Comparison of ENCODE assay signal across 8 cellular contexts in genomic region chr20:41956316-41957050, GRCh38.
DNase-seq lines count a peak whose midpoint lies in the region; ATAC-seq and TF ChIP-seq lines count a peak whose summit lies in the region.

No MANE protein-coding gene starts in this region.

- DNase-seq in heart left ventricle (no peak), Right ventricle myocardium superior (no peak), NCI-H748 treated with DMSO at 0.1 percent for 48 hours (lab: John Stamatoyannopoulos, UW) (peak; percentile 28), esophagus squamous epithelium (lab: John Stamatoyannopoulos, UW) (no peak)
- no peak for DNase-seq in stimulated activated CD4-positive, alpha-beta T cell treated with anti-CD3 and anti-CD28 coated beads, Interleukin-4, amount 100 ng/mL, for 4 hours
- DNase-seq in naive thymus-derived CD4-positive, alpha-beta T cell, result no peak
- no peak for DNase-seq in activated T-cell treated with anti-CD3 and anti-CD28 coated beads, Interleukin-2, amount 50 U/mL, for 48 hours

- H3K27ac ChIP-seq in heart left ventricle, result no peak overlapping the region
- H3K27ac ChIP-seq in esophagus squamous epithelium, result no peak overlapping the region
- no peak overlapping the region for H3K27ac ChIP-seq in naive thymus-derived CD4-positive, alpha-beta T cell (ENCODE audit: low read depth, low read length)

- H3K27me3 ChIP-seq in heart left ventricle, result peaks cover 0 to 8% (median 0%) of the 10 kb centered on the region in 9 donors
- peaks cover 0 to 6% (median 0%) of the 10 kb centered on the region in 4 donors for H3K27me3 ChIP-seq in esophagus squamous epithelium
- no peaks in the 10 kb centered on the region for H3K27me3 ChIP-seq in naive thymus-derived CD4-positive, alpha-beta T cell (ENCODE audit: control insufficient read depth in 2 of 2, insufficient read depth in 2 of 2, low read length in 2 of 2)

- intact Hi-C loops in heart left ventricle (cut with DNase I), result loop anchor here in 7 of 10 donors (5.0 to 10.0 kb wide), 4 partner anchors 576 to 1231 kb away; partner anchors contain the start of gene PTPRT (in 7 of the 7)
- intact Hi-C loops in Right ventricle myocardium superior (cut with DNase I), result no loop called here
- intact Hi-C loops in esophagus squamous epithelium (cut with DNase I), result no loop called here
- intact Hi-C loops in naive thymus-derived CD4-positive, alpha-beta T cell (cut with micrococcal nuclease), result loop anchor here in 1 of 2 donors (5.0 kb wide), 1 partner anchor 1231 kb away; the partner anchor contains the start of gene PTPRT

- H3K27ac Mint-ChIP-seq in naive thymus-derived CD4-positive, alpha-beta T cell, result no peak overlapping the region

- TF ChIP-seq POLR2A in heart left ventricle (IDR thresholded peaks at IDR 0.05), result no peak
- TF ChIP-seq POLR2A in esophagus squamous epithelium (IDR thresholded peaks at IDR 0.05), result no peak

- POLR2A ChIA-PET in naive thymus-derived CD4-positive, alpha-beta T cell (lab: Charles Lee), result no interaction called here

- H3K36me3 ChIP-seq in heart left ventricle, result no peaks in the 10 kb centered on the region
- no peaks in the 10 kb centered on the region for H3K36me3 ChIP-seq in esophagus squamous epithelium
- H3K36me3 ChIP-seq in naive thymus-derived CD4-positive, alpha-beta T cell (ENCODE audit: control insufficient read depth in 2 of 3, insufficient read depth in 3 of 3, low read length in 3 of 3), result no peaks in the 10 kb centered on the region

- H3K9me3 ChIP-seq in heart left ventricle, result no peaks in the 10 kb centered on the region
- H3K9me3 ChIP-seq in esophagus squamous epithelium, result no peaks in the 10 kb centered on the region
- H3K9me3 ChIP-seq in naive thymus-derived CD4-positive, alpha-beta T cell (ENCODE audit: control insufficient read depth in 2 of 3, low read length in 3 of 3), result no peaks in the 10 kb centered on the region

- CTCF ChIA-PET in naive thymus-derived CD4-positive, alpha-beta T cell (lab: Charles Lee), result no interaction called here

- no peak overlapping the region for H3K4me3 Mint-ChIP-seq in naive thymus-derived CD4-positive, alpha-beta T cell

- H3K36me3 Mint-ChIP-seq in naive thymus-derived CD4-positive, alpha-beta T cell, result no peaks in the 10 kb centered on the region

- WGBS in heart left ventricle, 4 donors, result 31 to 42% (median 36%) methylated on average over 6 of the region's 6 CpGs
- whole genome bisulfite sequencing in esophagus squamous epithelium, 2 donors, result 40 to 47% methylated on average over 5 to 6 of the region's 6 CpGs

- peaks cover 0 to 18% (median 13%) of the 10 kb centered on the region in 5 donors for H3K27me3 Mint-ChIP-seq in naive thymus-derived CD4-positive, alpha-beta T cell

- H3K4me1 ChIP-seq in heart left ventricle (no peaks in the 10 kb centered on the region), esophagus squamous epithelium (no peaks in the 10 kb centered on the region)
- H3K4me1 ChIP-seq in naive thymus-derived CD4-positive, alpha-beta T cell (ENCODE audit: control insufficient read depth in 2 of 2, insufficient read depth in 2 of 2, low read length in 2 of 2), result no peaks in the 10 kb centered on the region

- H3K9me3 Mint-ChIP-seq in naive thymus-derived CD4-positive, alpha-beta T cell, result peaks cover 0 to 18% (median 2%) of the 10 kb centered on the region in 11 donors

- ATAC-seq in heart left ventricle, result no peak
- ATAC-seq in Right ventricle myocardium superior (ENCODE audit: poor library complexity), result no peak
- ATAC-seq in GM21526 (IDR thresholded peaks at IDR 0.05; ENCODE audit: low FRiP score, unreplicated experiment), result no peak
- ATAC-seq in naive thymus-derived CD4-positive, alpha-beta T cell, result no peak

- H3K4me3 ChIP-seq in heart left ventricle, result no peak overlapping the region
- no peak overlapping the region for H3K4me3 ChIP-seq in esophagus squamous epithelium
- no peak overlapping the region for H3K4me3 ChIP-seq in naive thymus-derived CD4-positive, alpha-beta T cell (ENCODE audit: low read length)

- H3K4me1 Mint-ChIP-seq in naive thymus-derived CD4-positive, alpha-beta T cell, result peaks cover 0 to 3% (median 0%) of the 10 kb centered on the region in 7 donors

- peak in 10 of 12 donors; percentile 20 to 57 (median 42) for TF ChIP-seq CTCF in heart left ventricle (IDR thresholded peaks at IDR 0.05)
- peak in 5 of 6 experiments; percentile 19 to 62 (median 31) for TF ChIP-seq CTCF in esophagus squamous epithelium (IDR thresholded peaks at IDR 0.05)

Comparison
In these comparisons a context has a peak if more than half of its experiments do, and no peak if none do; other contexts are left out.
1. intact Hi-C loops: an anchor here in heart left ventricle (5.0 to 10.0 kb wide); none called in Right ventricle myocardium superior and esophagus squamous epithelium.